ENCODE assay signal across 8 cellular contexts in genomic region chr20:25389381-25389857, GRCh38. TPM values are rescaled to one million over a fixed set of nuclear protein-coding genes. Genes with fewer than 3 reads are reported as not detected.
A peak's percentile ranks its signal among the peaks of the same experiment; 100 is the strongest.
DNase-seq lines count a peak whose midpoint lies in the region; ATAC-seq and TF ChIP-seq lines count a peak whose summit lies in the region.

No MANE protein-coding gene starts in this region.

- H2AFZ ChIP-seq in GM23338 (0 out of 2 replicates have a peak overlapping the region, but pooled peaks have one; percentile 80), SK-N-SH (ENCODE audit: low read depth) (peak overlapping the region; percentile 78)

- H4K20me1 ChIP-seq in GM23338 (replicated peaks; ENCODE audit: insufficient read depth) (peaks cover 25% of the 10 kb centered on the region), SK-N-SH (ENCODE audit: insufficient read depth) (no peaks in the 10 kb centered on the region)

- no peak for TF ChIP-seq EP300 in SK-N-SH (IDR thresholded peaks at IDR 0.05; ENCODE audit: borderline replicate concordance in 1 of 2, low read depth in 1 of 2, low read length in 1 of 2)

- H3K27me3 ChIP-seq in GM23338 (ENCODE audit: insufficient read depth) = no peaks in the 10 kb centered on the region
- no peaks in the 10 kb centered on the region for H3K27me3 ChIP-seq in SK-N-SH (ENCODE audit: insufficient read depth)
- no peaks in the 10 kb centered on the region for H3K27me3 ChIP-seq in esophagus squamous epithelium

- H3K79me2 ChIP-seq in GM23338 (replicated peaks; ENCODE audit: insufficient read depth) (peaks cover 53% of the 10 kb centered on the region), SK-N-SH (ENCODE audit: insufficient read depth) (peaks cover 56% of the 10 kb centered on the region)

- H3K9me3 ChIP-seq in SK-N-SH (no peaks in the 10 kb centered on the region), esophagus squamous epithelium (no peaks in the 10 kb centered on the region)

- H3K9me3 Mint-ChIP-seq in CD14-positive monocyte (peaks cover 0 to 2% (median 0%) of the 10 kb centered on the region in 7 donors), GM23338 (no peaks in the 10 kb centered on the region; the same call in 1 of the 3 replicates)

- H3K4me3 Mint-ChIP-seq in CD14-positive monocyte (peak overlapping the region; percentile 84 to 91), GM23338 (peak overlapping the region; percentile 83)

- peaks cover 11% of the 10 kb centered on the region for H3K4me1 ChIP-seq in GM23338 (ENCODE audit: insufficient read depth)
- peaks cover 0 to 3% of the 10 kb centered on the region in 2 experiments; a peak in 1 of 4 replicates for H3K4me1 ChIP-seq in SK-N-SH (ENCODE audit: control insufficient read depth in 1 of 2, insufficient read depth in 2 of 2, low read depth in 1 of 2, low read length in 1 of 2)
- H3K4me1 ChIP-seq in esophagus squamous epithelium = peaks cover 0 to 31% (median 5%) of the 10 kb centered on the region in 3 donors

- TF ChIP-seq CTCF in CD14-positive monocyte (IDR thresholded peaks at IDR 0.05) (no peak), GM23338 (conservative IDR thresholded peaks at IDR 0.05; ENCODE audit: low read depth in 2 of 2) (no peak), SK-N-SH (IDR thresholded peaks at IDR 0.05) (no peak), esophagus squamous epithelium (IDR thresholded peaks at IDR 0.05) (no peak), omental fat pad (IDR thresholded peaks at IDR 0.05) (no peak)

- POLR2A ChIA-PET in SK-N-SH (lab: Yijun Ruan, JAX) = no interaction called here

- intact Hi-C loops in CD14-positive monocyte (cut with micrococcal nuclease) (loop anchor here (5.0 kb wide), 2 partner anchors 67 to 72 kb away; no protein-coding TSS in a partner anchor), esophagus squamous epithelium (cut with DNase I) (no loop called here)

- H3K4me3 ChIP-seq in GM23338 (peak overlapping the region; percentile 52), SK-N-SH (ENCODE audit: low read depth in 2 of 2, low read length in 1 of 2) (peak overlapping the region; percentile 80 to 89), esophagus squamous epithelium (peak overlapping the region; percentile 78 to 91 (median 81))

- peaks cover 0 to 2% (median 0%) of the 10 kb centered on the region in 3 donors for H3K27me3 Mint-ChIP-seq in CD14-positive monocyte (ENCODE audit: low read depth in 3 of 3)
- H3K27me3 Mint-ChIP-seq in GM23338 (ENCODE audit: insufficient read depth, low read depth, poor library complexity) = peaks cover 7% of the 10 kb centered on the region

- H3K36me3 Mint-ChIP-seq in CD14-positive monocyte (peaks cover 9 to 22% of the 10 kb centered on the region in 2 donors), GM23338 (ENCODE audit: low read depth) (peaks cover 22% of the 10 kb centered on the region)

- peak overlapping the region; percentile 80 for H3K4me2 ChIP-seq in GM23338
- H3K4me2 ChIP-seq in SK-N-SH = peak overlapping the region; percentile 95

- H3F3A ChIP-seq in GM23338 (replicated peaks; ENCODE audit: low read depth) (no peaks in the 10 kb centered on the region; the same call in 1 of the 2 replicates), SK-N-SH (replicated peaks; ENCODE audit: insufficient read depth) (peaks cover 3% of the 10 kb centered on the region)

- peak overlapping the region in 6 of 7 donors; percentile 7 to 68 (median 40) for H3K27ac Mint-ChIP-seq in CD14-positive monocyte
- H3K27ac Mint-ChIP-seq in GM23338 = no peak overlapping the region

- H3K9ac ChIP-seq in SK-N-SH = peak overlapping the region; percentile 87

- H3K36me3 ChIP-seq in GM23338 (ENCODE audit: insufficient read depth) = no peaks in the 10 kb centered on the region
- H3K36me3 ChIP-seq in SK-N-SH (replicated peaks in 1 of 2; ENCODE audit: control insufficient read depth in 1 of 2, insufficient read depth in 2 of 2, low read length in 1 of 2) = peaks cover 0 to 6% of the 10 kb centered on the region in 2 experiments
- H3K36me3 ChIP-seq in esophagus squamous epithelium = no peaks in the 10 kb centered on the region

- 23% methylated on average over 17 of the region's 19 CpGs for WGBS in SK-N-SH (ENCODE audit: low lambda C conversion rate)
- WGBS in esophagus squamous epithelium, 2 donors = 17 to 27% methylated on average over 13 of the region's 19 CpGs

- H3K4me1 Mint-ChIP-seq in CD14-positive monocyte (peaks cover 12% of the 10 kb centered on the region), GM23338 (peaks cover 9% of the 10 kb centered on the region)

- no peak for TF ChIP-seq POLR2A in esophagus squamous epithelium (IDR thresholded peaks at IDR 0.05)

- no peak for TF ChIP-seq RAD21 in SK-N-SH (IDR thresholded peaks at IDR 0.05; ENCODE audit: low read length)

- H3K9me2 ChIP-seq in GM23338 (ENCODE audit: insufficient read depth) (no peaks in the 10 kb centered on the region), SK-N-SH (no peaks in the 10 kb centered on the region)

- H3K27ac ChIP-seq in GM23338 (ENCODE audit: low read depth) (no peak overlapping the region), SK-N-SH (ENCODE audit: low read depth in 2 of 2, low read length in 1 of 2) (peak overlapping the region; percentile 76 to 79), esophagus squamous epithelium (peak overlapping the region; percentile 86 to 98 (median 92))

- DNase-seq in CD14-positive monocyte (ENCODE audit: low spot score) = no peak
- DNase-seq in GM23338 (ENCODE audit: low spot score) = peak; percentile 33
- DNase-seq in SK-N-SH = peak; percentile 13
- DNase-seq in esophagus squamous epithelium (lab: John Stamatoyannopoulos, UW) = no peak
- no peak for DNase-seq in omental fat pad (ENCODE audit: low spot score)
- DNase-seq in HuH-7 (ENCODE audit: low spot score) = no peak
- DNase-seq in effector CD8-positive, alpha-beta T cell (lab: John Stamatoyannopoulos, UW) = no peak

- ATAC-seq in GM23338 (no peak), omental fat pad (ENCODE audit: low FRiP score) (peak; percentile 27), GM21619 (IDR thresholded peaks at IDR 0.05; ENCODE audit: unreplicated experiment) (no peak)

- CTCF ChIA-PET in SK-N-SH (lab: Yijun Ruan, JAX) = interaction anchor here (0.6 to 1.7 kb wide), 2 partner anchors 9 to 406 kb away, joined by 3 to 7 read pairs; no protein-coding TSS in a partner anchor

TF ChIP-seq in GM23338, 12 proteins besides CTCF, POLR2A, EP300 and RAD21 (continues in another document):
- no peak for TF ChIP-seq POLR2AphosphoS5 (IDR thresholded peaks at IDR 0.05; ENCODE audit: low read depth)

TF ChIP-seq in SK-N-SH, 30 proteins besides CTCF, POLR2A, EP300 and RAD21:
- TF ChIP-seq SIN3A (IDR thresholded peaks at IDR 0.05; ENCODE audit: borderline replicate concordance, low read depth, low read length) (no peak), MXI1 (IDR thresholded peaks at IDR 0.05; ENCODE audit: low read depth, low read length) (0 out of 2 replicates have a peak, but pooled peaks have one; percentile 15), TAF1 (IDR thresholded peaks at IDR 0.05; ENCODE audit: borderline replicate concordance, low read depth, low read length) (no peak), FOXM1 (IDR thresholded peaks at IDR 0.05; ENCODE audit: low read depth) (no peak), NFIC (IDR thresholded peaks at IDR 0.05; ENCODE audit: borderline replicate concordance) (no peak)

RNA-seq across cellular contexts. Expression of gene ABHD12, which starts 1.2 kb away (rescaled TPM):
- polyA plus RNA-seq in CD14-positive monocyte (10 to 100 TPM; 32.1 to 34.5 TPM), GM23338 (2016; fragmentation: Nextera tagmentation; extraction: Ambion mirVana) (40.2 and 40.8 TPM in 2 replicates), SK-N-SH (2012; rRNA removed) (32.2 and 33.5 TPM in 2 replicates)
- total RNA-seq in GM23338 (2014; rRNA removed; shearing (Covaris generic)) = 57.8 and 63.8 TPM in 2 replicates
- polyA plus RNA-seq in SK-N-SH (2012; cell fraction: cytosol; rRNA removed) = 29.7 and 42.6 TPM in 2 replicates
- polyA plus RNA-seq in SK-N-SH (2012; cell fraction: nucleus; rRNA removed) = 34.5 and 35.2 TPM in 2 replicates
- total RNA-seq in esophagus squamous epithelium (10 to 100 TPM; 23.8 to 62.1 (median 36.4) TPM), omental fat pad (10 to 100 TPM; 30.3 to 46.3 (median 38.4) TPM)

RNA-seq across cellular contexts. Expression of gene GINS1, which starts 18.1 kb away (rescaled TPM):
- polyA plus RNA-seq in CD14-positive monocyte (under 1 TPM; 0.28 to 0.48 TPM), GM23338 (2016; fragmentation: Nextera tagmentation; extraction: Ambion mirVana) (31.7 and 32.0 TPM in 2 replicates), SK-N-SH (2012; rRNA removed) (5.1 and 5.8 TPM in 2 replicates)
- 62.5 and 65.4 TPM in 2 replicates for total RNA-seq in GM23338 (2014; rRNA removed; shearing (Covaris generic))
- 6.3 and 6.8 TPM in 2 replicates for polyA plus RNA-seq in SK-N-SH (2012; cell fraction: cytosol; rRNA removed)
- 3.5 and 5.3 TPM in 2 replicates for polyA plus RNA-seq in SK-N-SH (2012; cell fraction: nucleus; rRNA removed)
- total RNA-seq in esophagus squamous epithelium (10 to 100 TPM in 1 of 4 donors, 1 to 10 TPM in 3; 3.4 to 12.9 (median 6.4) TPM), omental fat pad (1 to 10 TPM in 1 of 4 donors, under 1 TPM in 3; 0.13 to 1.1 (median 0.58) TPM)

Comparison
In these comparisons a context has a peak if more than half of its experiments do, and no peak if none do; other contexts are left out.
1. DNase-seq: peak in GM23338 (single experiment) and SK-N-SH (single experiment); none in CD14-positive monocyte (single experiment), esophagus squamous epithelium (single experiment), omental fat pad (single experiment), HuH-7 (single experiment) and effector CD8-positive, alpha-beta T cell (single experiment).
2. Peak in every context shown above with its lines, with median percentiles within 50 percentile points of each other: H3K4me3 ChIP-seq.